16 cellular contexts compared by ENCODE assay signal in genomic region chr1:99704356-99704816, GRCh38. TPM values are rescaled to one million over a fixed set of nuclear protein-coding genes. Genes with fewer than 3 reads are reported as not detected.
A peak's percentile ranks its signal among the peaks of the same experiment; 100 is the strongest.
DNase-seq lines count a peak whose midpoint lies in the region; ATAC-seq and TF ChIP-seq lines count a peak whose summit lies in the region.
"Had no signal": no experiment of that assay in that cellular context is flagged by ENCODE, and none has a peak within 500 bp of the region (broad histone marks: within the 10 kb centered on the region; RNA-seq: fewer than 3 reads in every experiment).

No MANE protein-coding gene starts in this region.

- H3K9me3 Mint-ChIP-seq in GM23338 = no peaks in the 10 kb centered on the region; the same call in 1 of the 3 replicates
- H3K9me3 Mint-ChIP-seq in T-helper 2 cell treated with Interferon-gamma antibody and Interleukin-4, amounts not matched to agents 5 μg/mL and 100 μg/mL, for 36 hours = no peaks in the 10 kb centered on the region

- H2AFZ ChIP-seq in GM23338 = no peak overlapping the region

- TF ChIP-seq CTCF in GM23338 (conservative IDR thresholded peaks at IDR 0.05; ENCODE audit: low read depth in 2 of 2) (no peak), lower lobe of right lung (IDR thresholded peaks at IDR 0.05) (no peak)

- H3K36me3 ChIP-seq in GM23338 (ENCODE audit: insufficient read depth) = no peaks in the 10 kb centered on the region
- H3K36me3 ChIP-seq in lower lobe of right lung = peaks cover 14% of the 10 kb centered on the region
- H3K36me3 ChIP-seq: cardiac muscle cell, thoracic aorta had no signal

- intact Hi-C loops in lower lobe of right lung (cut with DNase I) = no loop called here

- H3K36me3 Mint-ChIP-seq in GM23338 (ENCODE audit: low read depth) = peaks cover 10% of the 10 kb centered on the region; the same call in 1 of the 3 replicates
- H3K36me3 Mint-ChIP-seq in T-helper 2 cell treated with Interferon-gamma antibody and Interleukin-4, amounts not matched to agents 5 μg/mL and 100 μg/mL, for 36 hours (ENCODE audit: low read depth) = no peaks in the 10 kb centered on the region

- H3K4me1 ChIP-seq in GM23338 (ENCODE audit: insufficient read depth) (no peaks in the 10 kb centered on the region), lower lobe of right lung (peaks cover 14% of the 10 kb centered on the region)

- no peak overlapping the region for H3K4me3 Mint-ChIP-seq in GM23338
- H3K4me3 Mint-ChIP-seq in T-helper 2 cell treated with Interferon-gamma antibody and Interleukin-4, amounts not matched to agents 5 μg/mL and 100 μg/mL, for 36 hours = peak overlapping the region; percentile 73

- H3F3A ChIP-seq in GM23338 (replicated peaks; ENCODE audit: low read depth) = no peaks in the 10 kb centered on the region

- peak overlapping the region; percentile 65; the same call in 1 of the 2 replicates for H3K27ac Mint-ChIP-seq in GM23338
- no peak overlapping the region for H3K27ac Mint-ChIP-seq in T-helper 2 cell treated with Interferon-gamma antibody and Interleukin-4, amounts not matched to agents 5 μg/mL and 100 μg/mL, for 36 hours

- H3K4me1 Mint-ChIP-seq in GM23338 = 0 out of 3 replicates have a peak, but pooled peaks cover 2% of the 10 kb centered on the region
- H3K4me1 Mint-ChIP-seq in T-helper 2 cell treated with Interferon-gamma antibody and Interleukin-4, amounts not matched to agents 5 μg/mL and 100 μg/mL, for 36 hours (ENCODE audit: low read depth) = peaks cover 18% of the 10 kb centered on the region

- no peak overlapping the region for H3K4me2 ChIP-seq in GM23338

- H3K79me2 ChIP-seq in GM23338 (replicated peaks; ENCODE audit: insufficient read depth) = no peaks in the 10 kb centered on the region

- no peaks in the 10 kb centered on the region for H4K20me1 ChIP-seq in GM23338 (replicated peaks; ENCODE audit: insufficient read depth)

- H3K27me3 Mint-ChIP-seq in GM23338 (ENCODE audit: insufficient read depth, low read depth, poor library complexity) = peaks cover 4% of the 10 kb centered on the region
- peaks cover 21% of the 10 kb centered on the region for H3K27me3 Mint-ChIP-seq in T-helper 2 cell treated with Interferon-gamma antibody and Interleukin-4, amounts not matched to agents 5 μg/mL and 100 μg/mL, for 36 hours (ENCODE audit: low read depth)

- ATAC-seq in GM23338 = no peak
- ATAC-seq in lower lobe of right lung = no peak
- ATAC-seq in GM21723 (IDR thresholded peaks at IDR 0.05; ENCODE audit: unreplicated experiment) = no peak
- no peak for ATAC-seq in HG02763 (IDR thresholded peaks at IDR 0.05; ENCODE audit: unreplicated experiment)

- DNase-seq in GM23338 (ENCODE audit: low spot score) (no peak), MV-4-11 (lab: John Stamatoyannopoulos, UW) (peak; percentile 60), lower lobe of right lung (peak; percentile 46)
- no peak for DNase-seq in T-helper 2 cell treated with Interferon-gamma antibody and Interleukin-4, amounts not matched to agents 5 μg/mL and 100 μg/mL, for 36 hours (ENCODE audit: low spot score)
- DNase-seq in activated effector memory CD4-positive, alpha-beta T cell treated with anti-CD3 and anti-CD28 coated beads, Interleukin-2, amount 50 U/mL, for 16 hours = no peak
- DNase-seq: activated effector memory CD4-positive, alpha-beta T cell treated with Interleukin-2 at 50 U/mL for 16 hours; COR-L47; hippocampal formation; KG1; NCI-H2081 had no signal

- H3K27ac ChIP-seq in GM23338 (ENCODE audit: low read depth) (no peak overlapping the region), lower lobe of right lung (peak overlapping the region; percentile 36)
- H3K27ac ChIP-seq: cardiac muscle cell, epithelial cell of prostate, thoracic aorta had no signal

- 0 out of 2 replicates have a peak, but pooled peaks cover 3% of the 10 kb centered on the region for H3K9me2 ChIP-seq in GM23338 (ENCODE audit: insufficient read depth)

- no peaks in the 10 kb centered on the region for H3K9me3 ChIP-seq in lower lobe of right lung
- H3K9me3 ChIP-seq: thoracic aorta had no signal

- H3K27me3 ChIP-seq in GM23338 (ENCODE audit: insufficient read depth) (no peaks in the 10 kb centered on the region), lower lobe of right lung (ENCODE audit: low read depth) (no peaks in the 10 kb centered on the region)
- H3K27me3 ChIP-seq: cardiac muscle cell had no signal

- H3K4me3 ChIP-seq in GM23338 (no peak overlapping the region), lower lobe of right lung (no peak overlapping the region)
- H3K4me3 ChIP-seq: cardiac muscle cell, lung, thoracic aorta had no signal

TF ChIP-seq in GM23338, 12 proteins besides CTCF, POLR2A, EP300 and RAD21 (continues in another document):
- no peak for TF ChIP-seq ZNF331 (CRISPR knock-in tag; IDR thresholded peaks at IDR 0.05; ENCODE audit: low read depth)
- TF ChIP-seq ZNF114 (CRISPR knock-in tag; IDR thresholded peaks at IDR 0.05) = no peak
- TF ChIP-seq JUNB (IDR thresholded peaks at IDR 0.05; ENCODE audit: unreplicated experiment) = no peak
- no peak for TF ChIP-seq ETS1 (IDR thresholded peaks at IDR 0.05)
- TF ChIP-seq CREB1 (CRISPR knock-in tag; IDR thresholded peaks at IDR 0.05; ENCODE audit: low read depth) = no peak
- TF ChIP-seq NANOG (IDR thresholded peaks at IDR 0.05; ENCODE audit: borderline replicate concordance) = no peak
- no peak for TF ChIP-seq STAT1 (IDR thresholded peaks at IDR 0.05; ENCODE audit: unreplicated experiment)
- TF ChIP-seq ZNF462 (CRISPR knock-in tag; IDR thresholded peaks at IDR 0.05) = no peak
- no peak for TF ChIP-seq EZH2phosphoT487 (IDR thresholded peaks at IDR 0.05; ENCODE audit: unreplicated experiment)
- TF ChIP-seq POLR2AphosphoS5 (IDR thresholded peaks at IDR 0.05; ENCODE audit: low read depth) = no peak

RNA-seq across cellular contexts. Expression of gene PALMD, which starts 58.5 kb away (rescaled TPM):
- total RNA-seq in GM23338 (2014; rRNA removed; shearing (Covaris generic)) = not detected in 2 replicates
- not detected in 2 replicates for polyA plus RNA-seq in GM23338 (2016; fragmentation: Nextera tagmentation; extraction: Ambion mirVana)
- 18.8 TPM for total RNA-seq in lower lobe of right lung

Comparison
In these comparisons a context has a peak if more than half of its experiments do, and no peak if none do; other contexts are left out.
1. DNase-seq: peak in MV-4-11 (single experiment) and lower lobe of right lung (single experiment); none in GM23338 (single experiment), T-helper 2 cell treated with Interferon-gamma antibody and Interleukin-4, amounts not matched to agents 5 μg/mL and 100 μg/mL, for 36 hours (single experiment) and activated effector memory CD4-positive, alpha-beta T cell treated with anti-CD3 and anti-CD28 coated beads, Interleukin-2, amount 50 U/mL, for 16 hours (single experiment).
2. RNA of gene PALMD, which starts 58.5 kb away (total RNA-seq): 18.8 TPM in lower lobe of right lung (single experiment); not detected in GM23338; every median in the first group is over 10 times any median in the second.